In genomic region chr22:42432020-42432596, GRCh38 we compare ENCODE assay signal across 12 cellular contexts. TPM values are rescaled to one million over a fixed set of nuclear protein-coding genes. Genes with fewer than 3 reads are reported as not detected.
DNase-seq lines count a peak whose midpoint lies in the region; ATAC-seq and TF ChIP-seq lines count a peak whose summit lies in the region.
"Had no signal": no experiment of that assay in that cellular context is flagged by ENCODE, and none has a peak within 500 bp of the region (broad histone marks: within the 10 kb centered on the region; RNA-seq: fewer than 3 reads in every experiment).

NFAM1 (minus strand) TSS chr22:42432403; CDS start chr22:42432357, 46 bp downstream.

- peak; percentile 57 for DNase-seq in ELF-1 (ENCODE audit: low read depth, low spot score)
- peak in 2 of 3 donors; percentile 34 to 65 for DNase-seq in Peyer's patch
- peak; percentile 73 for DNase-seq in left ventricle myocardium superior
- no peak for DNase-seq in prostate gland (ENCODE audit: low spot score)
- no peak for DNase-seq in superior temporal gyrus (ENCODE audit: extremely low spot score)
- DNase-seq in NCI-H2081 treated with DMSO at 0.1 percent for 48 hours (lab: John Stamatoyannopoulos, UW), result no peak
- DNase-seq in CD4-positive, alpha-beta T cell, result no peak
- DNase-seq: DMS53; stimulated activated CD4-positive, alpha-beta T cell treated with anti-CD3 and anti-CD28 coated beads, Interleukin-4, amount 100 ng/mL, for 1 hour; T-helper 1 cell had no signal

- H3K36me3 ChIP-seq in Peyer's patch (no peaks in the 10 kb centered on the region), prostate gland (no peaks in the 10 kb centered on the region)

- WGBS in prostate gland, result 26% methylated on average over 22 of the region's 24 CpGs

- no peaks in the 10 kb centered on the region for H3K4me1 Mint-ChIP-seq in CD4-positive, alpha-beta T cell (ENCODE audit: low read depth)
- H3K4me1 Mint-ChIP-seq: activated T-helper 17 cell treated with anti-CD3 and anti-CD28 coated beads, Interleukin-2, amount 50 U/mL, for 72 hours had no signal

- H3K9me3 ChIP-seq in Peyer's patch (no peaks in the 10 kb centered on the region), prostate gland (no peaks in the 10 kb centered on the region)
- no peaks in the 10 kb centered on the region for H3K9me3 ChIP-seq in CD4-positive, alpha-beta T cell (ENCODE audit: control insufficient read depth, low read length)

- H3K4me3 ChIP-seq in Peyer's patch (peak within 1 kb of the TSS in 3 of 4 donors; percentile 18 to 34 (median 27)), prostate gland (no peak within 1 kb of the TSS)

- TF ChIP-seq POLR2A in Peyer's patch (IDR thresholded peaks at IDR 0.05) (peak in 1 of 2 donors; percentile 11), prostate gland (IDR thresholded peaks at IDR 0.05) (peak; percentile 10)

- intact Hi-C loops in left ventricle myocardium superior (cut with micrococcal nuclease), result no loop called here
- intact Hi-C loops in prostate gland (cut with DNase I), result loop anchor here (10.0 kb wide), 3 partner anchors 107 to 467 kb away; partner anchors contain the start of genes SEPTIN3 and TCF20
- intact Hi-C loops in CD4-positive, alpha-beta T cell (cut with DNase I, micrococcal nuclease), result no loop called here

- H3K4me1 ChIP-seq in Peyer's patch (no peaks in the 10 kb centered on the region), prostate gland (replicated peaks) (no peaks in the 10 kb centered on the region)

- POLR2A ChIA-PET in CD4-positive, alpha-beta T cell (lab: Charles Lee), result no interaction called here

- H3K27me3 ChIP-seq in Peyer's patch, result no peaks in the 10 kb centered on the region
- H3K27me3 ChIP-seq in prostate gland (replicated peaks; ENCODE audit: insufficient read depth), result no peaks in the 10 kb centered on the region
- peaks cover 8% of the 10 kb centered on the region for H3K27me3 ChIP-seq in CD4-positive, alpha-beta T cell (ENCODE audit: control insufficient read depth, insufficient read depth, low read length)

- CTCF ChIA-PET in CD4-positive, alpha-beta T cell (lab: Charles Lee), result no interaction called here

- peaks cover 20% of the 10 kb centered on the region for H3K27me3 Mint-ChIP-seq in CD4-positive, alpha-beta T cell

- H3K9me3 Mint-ChIP-seq in CD4-positive, alpha-beta T cell, result no peaks in the 10 kb centered on the region
- H3K9me3 Mint-ChIP-seq: activated T-helper 17 cell treated with anti-CD3 and anti-CD28 coated beads, Interleukin-2, amount 50 U/mL, for 72 hours had no signal

- no peak for TF ChIP-seq CTCF in Peyer's patch (IDR thresholded peaks at IDR 0.05)
- no peak for TF ChIP-seq CTCF in prostate gland (IDR thresholded peaks at IDR 0.05)
- TF ChIP-seq CTCF in CD4-positive, alpha-beta T cell (IDR thresholded peaks at IDR 0.05), result no peak

- ATAC-seq in left ventricle myocardium superior (peak; percentile 57), HG03139 (IDR thresholded peaks at IDR 0.05; ENCODE audit: unreplicated experiment) (no peak)
- ATAC-seq in CD4-positive, alpha-beta T cell (ENCODE audit: poor library complexity), result no peak
- ATAC-seq: activated T-helper 17 cell treated with anti-CD3 and anti-CD28 coated beads, Interleukin-2, amount 50 U/mL, for 72 hours had no signal

- H3K27ac Mint-ChIP-seq in CD4-positive, alpha-beta T cell, result no peak within 1 kb of the TSS
- H3K27ac Mint-ChIP-seq: activated T-helper 17 cell treated with anti-CD3 and anti-CD28 coated beads, Interleukin-2, amount 50 U/mL, for 72 hours had no signal

- no peak within 1 kb of the TSS for H3K4me3 Mint-ChIP-seq in CD4-positive, alpha-beta T cell
- H3K4me3 Mint-ChIP-seq: activated T-helper 17 cell treated with anti-CD3 and anti-CD28 coated beads, Interleukin-2, amount 50 U/mL, for 72 hours had no signal

- H3K36me3 Mint-ChIP-seq in CD4-positive, alpha-beta T cell (ENCODE audit: low read depth), result no peaks in the 10 kb centered on the region

- H3K27ac ChIP-seq in Peyer's patch, result peak within 1 kb of the TSS in 3 of 4 donors; percentile 43 to 52 (median 46)
- H3K27ac ChIP-seq in prostate gland, result peak within 1 kb of the TSS; percentile 39 to 46
- H3K27ac ChIP-seq in CD4-positive, alpha-beta T cell (ENCODE audit: low read depth, low read length), result no peak within 1 kb of the TSS

RNA-seq across cellular contexts. Expression of gene NFAM1, which starts in this region (rescaled TPM):
- total RNA-seq in Peyer's patch, result 1 to 10 TPM in 2 of 4 donors, under 1 TPM in 2; 0.35 to 2.4 (median 1.0) TPM
- 2.0 TPM for total RNA-seq in left ventricle myocardium superior
- total RNA-seq in prostate gland, result 1 to 10 TPM in 1 of 2 donors, under 1 TPM in 1; 0.36 to 2.4 TPM
- total RNA-seq in CD4-positive, alpha-beta T cell, result under 1 TPM; 0.34 to 0.38 TPM

Comparison
In these comparisons a context has a peak if more than half of its experiments do, and no peak if none do; other contexts are left out.
1. DNase-seq: peak in ELF-1 (single experiment), Peyer's patch (2 of 3) and left ventricle myocardium superior (single experiment); none in prostate gland (single experiment), superior temporal gyrus (single experiment), NCI-H2081 treated with DMSO at 0.1 percent for 48 hours (single experiment) and CD4-positive, alpha-beta T cell (0 of 10).
2. H3K4me3 ChIP-seq: peak in Peyer's patch (3 of 4); none in prostate gland (0 of 2).